ENCODE assay signal across 15 cellular contexts in genomic region chr12:108622921-108623514, GRCh38. TPM values are rescaled to one million over a fixed set of nuclear protein-coding genes. Genes with fewer than 3 reads are reported as not detected.
DNase-seq lines count a peak whose midpoint lies in the region; FAIRE-seq and TF ChIP-seq lines count a peak whose summit lies in the region.
"Had no signal": no experiment of that assay in that cellular context is flagged by ENCODE, and none has a peak within 500 bp of the region (broad histone marks: within the 10 kb centered on the region; RNA-seq: fewer than 3 reads in every experiment).

No MANE protein-coding gene starts in this region.

- CTCF ChIA-PET in CD8-positive, alpha-beta memory T cell (lab: Charles Lee): interaction anchor here (9.1 to 11.4 kb wide), 2 partner anchors 11 to 54 kb away, joined by 206 to 330 read pairs; partner anchors contain the start of genes ISCU, SART3 and SELPLG

- H3K4me3 ChIP-seq in CD8-positive, alpha-beta memory T cell (ENCODE audit: low read length): no peak overlapping the region
- no peak overlapping the region for H3K4me3 ChIP-seq in effector memory CD4-positive, alpha-beta T cell (ENCODE audit: insufficient read depth, low read depth, low read length, poor library complexity, severe bottlenecking)
- H3K4me3 ChIP-seq in neural progenitor cell: no peak overlapping the region
- H3K4me3 ChIP-seq: body of pancreas, GM12878, MG63, testis had no signal

- H3K27ac ChIP-seq in CD8-positive, alpha-beta memory T cell (ENCODE audit: low read depth, low read length): peak overlapping the region; percentile 54
- peak overlapping the region; percentile 64 for H3K27ac ChIP-seq in effector memory CD4-positive, alpha-beta T cell (ENCODE audit: insufficient read depth, low read length, poor library complexity, severe bottlenecking)
- H3K27ac ChIP-seq in neural progenitor cell: no peak overlapping the region
- H3K27ac ChIP-seq: body of pancreas, testis had no signal

- no peaks in the 10 kb centered on the region for H3K27me3 ChIP-seq in CD8-positive, alpha-beta memory T cell (ENCODE audit: insufficient read depth, low read length, poor library complexity, severe bottlenecking)
- H3K27me3 ChIP-seq in effector memory CD4-positive, alpha-beta T cell (replicated peaks; ENCODE audit: control insufficient read depth, insufficient read depth, low read length, poor library complexity, severe bottlenecking): no peaks in the 10 kb centered on the region
- no peaks in the 10 kb centered on the region for H3K27me3 ChIP-seq in neural progenitor cell
- H3K27me3 ChIP-seq: body of pancreas, MG63, testis had no signal

- H2AFZ ChIP-seq in neural progenitor cell (replicated peaks): peak overlapping the region; percentile 100

- peak overlapping the region; percentile 92 to 100 (median 97) for H3K27ac Mint-ChIP-seq in CD14-positive monocyte
- H3K27ac Mint-ChIP-seq in CD8-positive, alpha-beta memory T cell: peak overlapping the region; percentile 90 to 98 (median 96)
- peak overlapping the region; percentile 97 for H3K27ac Mint-ChIP-seq in neural progenitor cell

- FAIRE-seq in RCC 7860 (lab: Jason Lieb, UNC): no peak

- H3K9me3 Mint-ChIP-seq in CD14-positive monocyte (peaks cover 0 to 2% (median 0%) of the 10 kb centered on the region in 7 donors), neural progenitor cell (no peaks in the 10 kb centered on the region)
- H3K9me3 Mint-ChIP-seq in CD8-positive, alpha-beta memory T cell: no peaks in the 10 kb centered on the region

- DNase-seq in CD14-positive monocyte (ENCODE audit: low spot score) (no peak), neural progenitor cell (ENCODE audit: low spot score) (no peak), NCI-H128 (lab: John Stamatoyannopoulos, UW; ENCODE audit: unreplicated experiment) (no peak), RCC 7860 (ENCODE audit: low spot score) (no peak), NCI-H1436 treated with DMSO at 0.1 percent for 48 hours (lab: John Stamatoyannopoulos, UW) (no peak)
- no peak for DNase-seq in CD8-positive, alpha-beta memory T cell
- DNase-seq in effector memory CD4-positive, alpha-beta T cell: no peak
- DNase-seq: activated CD8-positive, alpha-beta memory T cell treated with anti-CD3 and anti-CD28 coated beads, Interleukin-2, amount 10 ng/mL, durations not matched to agents 7 days and 5 days; activated naive CD4-positive, alpha-beta T cell treated with Interleukin-2 at 50 U/mL for 16 hours; left colon; MG63; retina; testis had no signal

- H3K36me3 Mint-ChIP-seq in CD14-positive monocyte: peaks cover 73 to 84% of the 10 kb centered on the region in 2 donors
- peaks cover 15 to 82% (median 24%) of the 10 kb centered on the region in 3 donors for H3K36me3 Mint-ChIP-seq in CD8-positive, alpha-beta memory T cell
- no peaks in the 10 kb centered on the region for H3K36me3 Mint-ChIP-seq in neural progenitor cell

- H3F3A ChIP-seq in neural progenitor cell (ENCODE audit: low read depth): no peaks in the 10 kb centered on the region

- H3K9ac ChIP-seq in neural progenitor cell: no peak overlapping the region

- H3K9me3 ChIP-seq in CD8-positive, alpha-beta memory T cell (ENCODE audit: low read length): no peaks in the 10 kb centered on the region
- no peaks in the 10 kb centered on the region for H3K9me3 ChIP-seq in effector memory CD4-positive, alpha-beta T cell (ENCODE audit: control insufficient read depth, low read length)
- H3K9me3 ChIP-seq in neural progenitor cell (ENCODE audit: low read depth): no peaks in the 10 kb centered on the region
- H3K9me3 ChIP-seq: body of pancreas, MG63, testis had no signal

- H3K4me1 ChIP-seq in CD8-positive, alpha-beta memory T cell (ENCODE audit: insufficient read depth, low read length): peaks cover 75% of the 10 kb centered on the region
- H3K4me1 ChIP-seq in effector memory CD4-positive, alpha-beta T cell (ENCODE audit: control insufficient read depth, insufficient read depth, low read length, poor library complexity, severe bottlenecking): peaks cover 50% of the 10 kb centered on the region
- peaks cover 8% of the 10 kb centered on the region for H3K4me1 ChIP-seq in neural progenitor cell
- H3K4me1 ChIP-seq: body of pancreas, testis had no signal

- H3K4me1 Mint-ChIP-seq in CD14-positive monocyte (peaks cover 48% of the 10 kb centered on the region), neural progenitor cell (peaks cover 23% of the 10 kb centered on the region)
- peaks cover 67 to 91% (median 75%) of the 10 kb centered on the region in 3 donors for H3K4me1 Mint-ChIP-seq in CD8-positive, alpha-beta memory T cell

- intact Hi-C loops in CD14-positive monocyte (cut with micrococcal nuclease): loop anchor here (10.0 kb wide), 2 partner anchors 308 to 472 kb away; partner anchors contain the start of genes ALKBH2 (in 1 of the 2) and UNG (in 1 of the 2)

- peaks cover 54% of the 10 kb centered on the region for H3K36me3 ChIP-seq in CD8-positive, alpha-beta memory T cell (ENCODE audit: insufficient read depth, low read length)
- peaks cover 64% of the 10 kb centered on the region for H3K36me3 ChIP-seq in effector memory CD4-positive, alpha-beta T cell (ENCODE audit: control insufficient read depth, insufficient read depth, low read length)
- no peaks in the 10 kb centered on the region for H3K36me3 ChIP-seq in neural progenitor cell
- H3K36me3 ChIP-seq: MG63 had no signal

- H3K27me3 Mint-ChIP-seq in CD14-positive monocyte (ENCODE audit: low read depth in 3 of 3) (no peaks in the 10 kb centered on the region), neural progenitor cell (ENCODE audit: insufficient read depth, low read depth) (peaks cover 14% of the 10 kb centered on the region)
- H3K27me3 Mint-ChIP-seq in CD8-positive, alpha-beta memory T cell: no peaks in the 10 kb centered on the region
- H3K27me3 Mint-ChIP-seq: activated CD8-positive, alpha-beta memory T cell treated with anti-CD3 and anti-CD28 coated beads, Interleukin-2, amount 10 ng/mL, durations not matched to agents 7 days and 5 days had no signal

- no peaks in the 10 kb centered on the region for H3K79me2 ChIP-seq in neural progenitor cell (ENCODE audit: low read depth)

- H4K20me1 ChIP-seq in neural progenitor cell (ENCODE audit: low read depth): no peaks in the 10 kb centered on the region

- H3K4me2 ChIP-seq in neural progenitor cell: no peak overlapping the region

- H3K4me3 Mint-ChIP-seq in CD14-positive monocyte (no peak overlapping the region), neural progenitor cell (no peak overlapping the region)
- no peak overlapping the region for H3K4me3 Mint-ChIP-seq in CD8-positive, alpha-beta memory T cell
- H3K4me3 Mint-ChIP-seq: activated CD8-positive, alpha-beta memory T cell treated with anti-CD3 and anti-CD28 coated beads, Interleukin-2, amount 10 ng/mL, durations not matched to agents 7 days and 5 days had no signal

- POLR2A ChIA-PET in CD8-positive, alpha-beta memory T cell (lab: Charles Lee): interaction anchor here (0.7 to 1.0 kb wide), 2 partner anchors 9 to 11 kb away, joined by 3 read pairs; partner anchors contain the start of gene SELPLG

- TF ChIP-seq CTCF in CD14-positive monocyte (IDR thresholded peaks at IDR 0.05) (no peak), neural progenitor cell (IDR thresholded peaks at IDR 0.05) (no peak)

RNA-seq across cellular contexts. Expression of gene SELPLG, which starts 10.7 kb away (rescaled TPM):
- polyA plus RNA-seq in CD14-positive monocyte: 100 to 1,000 TPM; 247 to 349 TPM
- 10 to 100 TPM; 37.0 to 37.7 TPM for total RNA-seq in CD8-positive, alpha-beta memory T cell
- 760 TPM for polyA plus RNA-seq in CD8-positive, alpha-beta memory T cell
- not detected in 2 replicates for total RNA-seq in neural progenitor cell (ENCODE audit: low replicate concordance)

RNA-seq across cellular contexts. Expression of gene TMEM119, which starts 25.1 kb away (rescaled TPM):
- under 1 TPM; 0.18 to 0.56 TPM for polyA plus RNA-seq in CD14-positive monocyte
- not detected for total RNA-seq in CD8-positive, alpha-beta memory T cell
- polyA plus RNA-seq in CD8-positive, alpha-beta memory T cell: 0.66 TPM
- 0.97 and 2.0 TPM in 2 replicates for total RNA-seq in neural progenitor cell (ENCODE audit: low replicate concordance)

Comparison
In these comparisons a context has a peak if more than half of its experiments do, and no peak if none do; other contexts are left out.
1. RNA of gene SELPLG, which starts 10.7 kb away (total RNA-seq): 37.0 to 37.7 TPM in CD8-positive, alpha-beta memory T cell; not detected in neural progenitor cell; every median in the first group is over 10 times any median in the second.
2. Peak in every context shown above with its lines, with median percentiles within 50 percentile points of each other: H3K27ac Mint-ChIP-seq.